In the genomic region with DNA sequence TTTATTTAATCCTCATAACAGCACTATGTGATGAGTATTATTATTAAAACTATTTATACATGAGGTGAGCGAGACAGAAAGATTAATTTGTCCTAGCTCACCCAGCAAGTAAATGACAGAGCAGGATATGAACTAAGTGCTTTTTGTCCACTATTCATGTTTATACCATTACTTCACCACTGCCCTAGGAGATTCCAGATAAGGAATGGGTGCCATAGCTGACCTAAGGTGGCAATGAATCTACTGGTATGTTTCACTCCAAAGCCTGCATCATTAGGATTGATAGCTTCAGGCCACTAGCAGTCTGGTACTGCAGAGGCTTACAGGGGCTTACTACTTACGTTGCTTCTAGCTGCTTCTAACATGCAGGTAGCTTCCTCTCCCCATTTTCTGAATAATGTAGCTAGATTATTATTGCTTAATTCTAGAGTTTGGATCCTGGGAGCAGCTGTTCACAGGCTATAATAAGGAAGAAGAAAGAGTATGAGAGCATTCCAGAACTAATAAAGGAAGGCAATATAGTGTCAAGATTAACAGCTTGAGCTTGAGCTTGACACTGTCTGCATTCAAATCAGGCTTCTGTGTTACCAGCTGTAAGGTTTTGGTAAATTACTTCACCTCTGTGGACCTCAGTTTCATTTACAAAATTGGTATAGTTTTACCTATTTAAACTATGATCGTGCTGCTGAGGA, we compare ENCODE assay signal across 31 cellular contexts.
"Had no signal": no experiment of that assay in that cellular context is flagged by ENCODE, and none has a peak within 500 bp of the region (broad histone marks: within the 10 kb centered on the region; RNA-seq: fewer than 3 reads in every experiment).

No MANE protein-coding gene starts in this region.

- H3K27me3 Mint-ChIP-seq: activated CD4-positive, alpha-beta T cell treated with anti-CD3 and anti-CD28 coated beads, Interleukin-2, amount 10 ng/mL, durations not matched to agents 24 days and 14 days; stimulated activated naive CD8-positive, alpha-beta T cell treated with anti-CD3 and anti-CD28 coated beads, Interleukin-15, Interleukin-2, amounts not matched to agents 100 ng/mL and 50 ng/mL, for 24 hours; type B pancreatic cell had no signal

- H3K4me3 Mint-ChIP-seq: activated CD4-positive, alpha-beta memory T cell treated with anti-CD3 and anti-CD28 coated beads for 36 hours; activated CD4-positive, alpha-beta T cell treated with anti-CD3 and anti-CD28 coated beads, Interleukin-2, amount 10 ng/mL, durations not matched to agents 24 days and 14 days; activated naive CD4-positive, alpha-beta T cell treated with anti-CD3 and anti-CD28 coated beads for 36 hours; activated naive CD8-positive, alpha-beta T cell treated with anti-CD3 and anti-CD28 coated beads for 36 hours; activated T-helper 1 cell treated with anti-CD3 and anti-CD28 coated beads, Interleukin-12 subunit alpha, Interleukin-12 subunit beta, Interleukin-2, Interleukin-4 antibody, amounts not matched to agents 30 ng/mL and 10 ng/mL and 1 ng/mL, durations not matched to agents 14 hours and 24 hours and 36 hours; effector memory CD8-positive, alpha-beta T cell; naive thymus-derived CD4-positive, alpha-beta T cell; neural progenitor cell; stimulated activated naive CD8-positive, alpha-beta T cell treated with anti-CD3 and anti-CD28 coated beads, Interleukin-15, Interleukin-2, amounts not matched to agents 100 ng/mL and 50 ng/mL, for 24 hours; T-helper 17 cell; type B pancreatic cell had no signal

- H3K27me3 ChIP-seq: adrenal gland, body of pancreas, dorsolateral prefrontal cortex, foreskin keratinocyte, neural progenitor cell, right atrium auricular region, vagina had no signal

- H3K27ac Mint-ChIP-seq: activated CD4-positive, alpha-beta memory T cell treated with anti-CD3 and anti-CD28 coated beads for 36 hours; activated CD4-positive, alpha-beta T cell treated with anti-CD3 and anti-CD28 coated beads, Interleukin-2, amount 10 ng/mL, durations not matched to agents 24 days and 14 days; activated naive CD4-positive, alpha-beta T cell treated with anti-CD3 and anti-CD28 coated beads for 36 hours; activated naive CD8-positive, alpha-beta T cell treated with anti-CD3 and anti-CD28 coated beads for 36 hours; activated T-helper 1 cell treated with anti-CD3 and anti-CD28 coated beads, Interleukin-12 subunit alpha, Interleukin-12 subunit beta, Interleukin-2, Interleukin-4 antibody, amounts not matched to agents 30 ng/mL and 10 ng/mL and 1 ng/mL, durations not matched to agents 14 hours and 24 hours and 36 hours; effector memory CD8-positive, alpha-beta T cell; naive thymus-derived CD4-positive, alpha-beta T cell; neural progenitor cell; stimulated activated naive CD8-positive, alpha-beta T cell treated with anti-CD3 and anti-CD28 coated beads, Interleukin-15, Interleukin-2, amounts not matched to agents 100 ng/mL and 50 ng/mL, for 24 hours; T-helper 17 cell; type B pancreatic cell had no signal

- H3K27ac ChIP-seq: adrenal gland, body of pancreas, coronary artery, dorsolateral prefrontal cortex, foreskin keratinocyte, neural progenitor cell, parathyroid adenoma, psoas muscle, right atrium auricular region, thoracic aorta, vagina had no signal

- H3K4me3 ChIP-seq: adrenal gland, body of pancreas, coronary artery, dorsolateral prefrontal cortex, neural progenitor cell, psoas muscle, right atrium auricular region, thoracic aorta, vagina had no signal

- ATAC-seq: body of pancreas; effector memory CD8-positive, alpha-beta T cell; esophagus mucosa; foreskin keratinocyte; naive thymus-derived CD4-positive, alpha-beta T cell; psoas muscle; T-helper 17 cell had no signal

- H3K36me3 Mint-ChIP-seq: activated CD4-positive, alpha-beta memory T cell treated with anti-CD3 and anti-CD28 coated beads for 36 hours; activated naive CD8-positive, alpha-beta T cell treated with anti-CD3 and anti-CD28 coated beads for 36 hours; naive thymus-derived CD4-positive, alpha-beta T cell had no signal

- H3K4me1 Mint-ChIP-seq: activated CD4-positive, alpha-beta T cell treated with anti-CD3 and anti-CD28 coated beads, Interleukin-2, amount 10 ng/mL, durations not matched to agents 24 days and 14 days; activated naive CD8-positive, alpha-beta T cell treated with anti-CD3 and anti-CD28 coated beads for 36 hours; naive thymus-derived CD4-positive, alpha-beta T cell; T-helper 17 cell had no signal

- H3K9me3 Mint-ChIP-seq: activated CD4-positive, alpha-beta memory T cell treated with anti-CD3 and anti-CD28 coated beads for 36 hours; activated CD4-positive, alpha-beta T cell treated with anti-CD3 and anti-CD28 coated beads, Interleukin-2, amount 10 ng/mL, durations not matched to agents 24 days and 14 days; activated naive CD4-positive, alpha-beta T cell treated with anti-CD3 and anti-CD28 coated beads for 36 hours; activated naive CD8-positive, alpha-beta T cell treated with anti-CD3 and anti-CD28 coated beads for 36 hours; activated T-helper 1 cell treated with anti-CD3 and anti-CD28 coated beads, Interleukin-12 subunit alpha, Interleukin-12 subunit beta, Interleukin-2, Interleukin-4 antibody, amounts not matched to agents 30 ng/mL and 10 ng/mL and 1 ng/mL, durations not matched to agents 14 hours and 24 hours and 36 hours; effector memory CD8-positive, alpha-beta T cell; stimulated activated naive CD8-positive, alpha-beta T cell treated with anti-CD3 and anti-CD28 coated beads, Interleukin-15, Interleukin-2, amounts not matched to agents 100 ng/mL and 50 ng/mL, for 24 hours; type B pancreatic cell had no signal

- H3K9me3 ChIP-seq: adrenal gland, body of pancreas, psoas muscle, right atrium auricular region, thoracic aorta, vagina had no signal

- H3K4me1 ChIP-seq: adrenal gland, body of pancreas, parathyroid adenoma, psoas muscle had no signal

- H3K36me3 ChIP-seq: adrenal gland, neural progenitor cell, right atrium auricular region, thoracic aorta, vagina had no signal

- DNase-seq: activated CD4-positive, alpha-beta memory T cell treated with anti-CD3 and anti-CD28 coated beads for 36 hours; activated CD4-positive, alpha-beta T cell treated with anti-CD3 and anti-CD28 coated beads, Interleukin-2, amount 10 ng/mL, durations not matched to agents 24 days and 14 days; activated CD4-positive, CD25-positive, alpha-beta regulatory T cell treated with anti-CD3 and anti-CD28 coated beads, Interleukin-2, amount 50 U/mL, for 72 hours; activated CD8-positive, alpha-beta memory T cell treated with anti-CD3 and anti-CD28 coated beads, Interleukin-2, amount 50 U/mL, for 4 hours; activated effector memory CD4-positive, alpha-beta T cell treated with anti-CD3 and anti-CD28 coated beads, Interleukin-2, amount 50 U/mL, for 16 hours; activated naive CD4-positive, alpha-beta T cell treated with anti-CD3 and anti-CD28 coated beads for 36 hours; activated naive CD8-positive, alpha-beta T cell treated with anti-CD3 and anti-CD28 coated beads for 36 hours; activated T-cell treated with anti-CD3 and anti-CD28 coated beads, Interleukin-2, amount 50 U/mL, for 1 hour; adrenal gland; aorta; body of pancreas; dorsolateral prefrontal cortex; effector memory CD8-positive, alpha-beta T cell; foreskin keratinocyte; left ventricle myocardium superior; naive thymus-derived CD4-positive, alpha-beta T cell; occipital lobe; psoas muscle; stimulated activated CD4-positive, alpha-beta T cell treated with anti-CD3 and anti-CD28 coated beads, Interleukin-4, amount 100 ng/mL, for 1 hour; T-helper 17 cell; T1000 had no signal
